ENCODE assay signal across 1 cellular context in the genomic region with DNA sequence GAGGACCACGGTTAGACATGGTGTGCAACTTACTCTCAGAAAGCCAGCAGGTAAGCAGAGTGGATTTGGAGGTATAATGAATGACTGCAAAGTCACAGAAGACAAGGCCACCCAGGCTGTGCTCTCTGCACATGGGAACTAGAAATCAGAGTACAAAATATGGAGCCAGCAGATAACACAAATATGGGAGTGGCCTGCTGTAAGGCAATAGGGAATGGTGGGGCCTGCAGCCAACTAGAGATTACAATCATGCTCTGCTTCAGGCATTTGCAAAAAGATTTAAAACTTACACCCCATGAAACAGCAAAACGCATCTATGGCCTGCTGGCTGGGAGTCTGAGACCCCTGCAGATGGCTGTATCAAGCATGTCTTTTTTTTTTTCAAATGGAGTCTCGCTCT.
TF ChIP-seq lines count a peak whose summit lies in the region.

No MANE protein-coding gene starts in this region.

TF ChIP-seq in IMR-90, 13 proteins besides CTCF, POLR2A, EP300 and RAD21:
- TF ChIP-seq USF2 (IDR thresholded peaks at IDR 0.05; ENCODE audit: low read depth, low read length) (no peak), NFE2L2 (IDR thresholded peaks at IDR 0.05; ENCODE audit: low read depth, low read length) (no peak), MAZ (IDR thresholded peaks at IDR 0.05; ENCODE audit: borderline replicate concordance, low read depth, low read length) (no peak), RFX5 (IDR thresholded peaks at IDR 0.05; ENCODE audit: low read depth, low read length) (no peak), RCOR1 (IDR thresholded peaks at IDR 0.05; ENCODE audit: insufficient replicate concordance, low read length) (no peak), CHD1 (IDR thresholded peaks at IDR 0.05; ENCODE audit: low read depth, low read length) (no peak), SMC3 (IDR thresholded peaks at IDR 0.05; ENCODE audit: low read depth, low read length) (no peak), MXI1 (IDR thresholded peaks at IDR 0.05; ENCODE audit: borderline replicate concordance, low read depth, low read length) (no peak), CEBPB (IDR thresholded peaks at IDR 0.05; ENCODE audit: low read depth, low read length) (no peak), MAFK (IDR thresholded peaks at IDR 0.05; ENCODE audit: low read depth, low read length) (no peak), FOS (IDR thresholded peaks at IDR 0.05; ENCODE audit: low read depth, low read length) (no peak), BHLHE40 (IDR thresholded peaks at IDR 0.05; ENCODE audit: low read depth, low read length) (no peak)
- TF ChIP-seq, protein P1, sequence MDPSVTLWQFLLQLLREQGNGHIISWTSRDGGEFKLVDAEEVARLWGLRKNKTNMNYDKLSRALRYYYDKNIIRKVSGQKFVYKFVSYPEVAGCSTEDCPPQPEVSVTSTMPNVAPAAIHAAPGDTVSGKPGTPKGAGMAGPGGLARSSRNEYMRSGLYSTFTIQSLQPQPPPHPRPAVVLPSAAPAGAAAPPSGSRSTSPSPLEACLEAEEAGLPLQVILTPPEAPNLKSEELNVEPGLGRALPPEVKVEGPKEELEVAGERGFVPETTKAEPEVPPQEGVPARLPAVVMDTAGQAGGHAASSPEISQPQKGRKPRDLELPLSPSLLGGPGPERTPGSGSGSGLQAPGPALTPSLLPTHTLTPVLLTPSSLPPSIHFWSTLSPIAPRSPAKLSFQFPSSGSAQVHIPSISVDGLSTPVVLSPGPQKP (IDR thresholded peaks at IDR 0.05; ENCODE audit: borderline replicate concordance, low read depth, low read length), result no peak
TF ChIP-seq in IMR-90: peak in this region for 0.
